ENCODE assay signal across 1 cellular context in the genomic region with DNA sequence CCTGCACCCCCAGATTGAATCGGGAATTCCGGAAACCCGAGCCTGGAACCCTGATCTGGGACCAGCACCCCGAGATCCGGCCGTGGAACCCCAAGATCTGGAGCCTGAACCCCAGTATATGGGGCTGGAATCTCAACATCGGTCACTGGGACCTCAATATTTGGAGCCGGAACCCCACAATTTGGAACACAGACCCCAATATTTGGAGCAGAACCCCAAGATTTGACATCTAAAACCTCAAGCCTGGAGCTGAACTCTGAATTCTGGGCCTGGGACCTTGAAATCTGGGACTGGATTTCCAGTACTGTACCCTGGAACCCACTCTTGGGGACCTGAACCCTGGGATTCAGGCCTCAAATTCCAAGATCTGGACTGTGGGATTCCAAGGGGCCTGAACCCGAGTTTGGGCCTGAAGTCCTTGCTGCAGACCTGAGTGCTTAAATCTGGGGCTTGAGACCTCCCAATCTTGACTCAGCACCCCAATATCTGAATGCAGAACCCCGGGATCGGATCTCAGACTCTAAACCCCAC.
TF ChIP-seq lines count a peak whose summit lies in the region.

No MANE protein-coding gene starts in this region.

TF ChIP-seq in IMR-90, 13 proteins besides CTCF, POLR2A, EP300 and RAD21 (continued from another document):
- TF ChIP-seq, protein P1, sequence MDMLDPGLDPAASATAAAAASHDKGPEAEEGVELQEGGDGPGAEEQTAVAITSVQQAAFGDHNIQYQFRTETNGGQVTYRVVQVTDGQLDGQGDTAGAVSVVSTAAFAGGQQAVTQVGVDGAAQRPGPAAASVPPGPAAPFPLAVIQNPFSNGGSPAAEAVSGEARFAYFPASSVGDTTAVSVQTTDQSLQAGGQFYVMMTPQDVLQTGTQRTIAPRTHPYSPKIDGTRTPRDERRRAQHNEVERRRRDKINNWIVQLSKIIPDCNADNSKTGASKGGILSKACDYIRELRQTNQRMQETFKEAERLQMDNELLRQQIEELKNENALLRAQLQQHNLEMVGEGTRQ (IDR thresholded peaks at IDR 0.05; ENCODE audit: low read depth, low read length), result no peak
- TF ChIP-seq RCOR1 (IDR thresholded peaks at IDR 0.05; ENCODE audit: insufficient replicate concordance, low read length), result no peak
- no peak for TF ChIP-seq MAFK (IDR thresholded peaks at IDR 0.05; ENCODE audit: low read depth, low read length)
- TF ChIP-seq SMC3 (IDR thresholded peaks at IDR 0.05; ENCODE audit: low read depth, low read length), result no peak
- TF ChIP-seq, protein P2, sequence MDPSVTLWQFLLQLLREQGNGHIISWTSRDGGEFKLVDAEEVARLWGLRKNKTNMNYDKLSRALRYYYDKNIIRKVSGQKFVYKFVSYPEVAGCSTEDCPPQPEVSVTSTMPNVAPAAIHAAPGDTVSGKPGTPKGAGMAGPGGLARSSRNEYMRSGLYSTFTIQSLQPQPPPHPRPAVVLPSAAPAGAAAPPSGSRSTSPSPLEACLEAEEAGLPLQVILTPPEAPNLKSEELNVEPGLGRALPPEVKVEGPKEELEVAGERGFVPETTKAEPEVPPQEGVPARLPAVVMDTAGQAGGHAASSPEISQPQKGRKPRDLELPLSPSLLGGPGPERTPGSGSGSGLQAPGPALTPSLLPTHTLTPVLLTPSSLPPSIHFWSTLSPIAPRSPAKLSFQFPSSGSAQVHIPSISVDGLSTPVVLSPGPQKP (IDR thresholded peaks at IDR 0.05; ENCODE audit: borderline replicate concordance, low read depth, low read length), result no peak
- no peak for TF ChIP-seq RFX5 (IDR thresholded peaks at IDR 0.05; ENCODE audit: low read depth, low read length)
